Comparison of ENCODE assay signal across 23 cellular contexts in genomic region chr2:120461546-120462537, GRCh38.
"Had no signal": no experiment of that assay in that cellular context is flagged by ENCODE, and none has a peak within 500 bp of the region (broad histone marks: within the 10 kb centered on the region; RNA-seq: fewer than 3 reads in every experiment).

No MANE protein-coding gene starts in this region.

- ATAC-seq: left lobe of liver; mucosa of descending colon; sciatic nerve; stimulated activated naive CD8-positive, alpha-beta T cell treated with anti-CD3 and anti-CD28 coated beads, Interleukin-15, Interleukin-2, amounts not matched to agents 100 U/mL and 50 U/mL, for 24 hours had no signal

- FAIRE-seq: frontal cortex had no signal

- H3K4me1 ChIP-seq: parathyroid adenoma, prostate gland, right atrium auricular region, tibial artery had no signal

- H3K9ac ChIP-seq: parathyroid adenoma had no signal

- H3K9me3 ChIP-seq: mucosa of descending colon, neutrophil, prostate gland, testis had no signal

- H2AFZ ChIP-seq: parathyroid adenoma had no signal

- H3K4me3 ChIP-seq: dorsolateral prefrontal cortex, mucosa of descending colon, prostate gland, right atrium auricular region, smooth muscle cell, testis, tibial artery had no signal

- H3K27ac ChIP-seq: dorsolateral prefrontal cortex, neutrophil, parathyroid adenoma, prostate gland, right atrium auricular region, testis, tibial artery had no signal

- H3K4me2 ChIP-seq: smooth muscle cell had no signal

- H3K27me3 ChIP-seq: right atrium auricular region, testis had no signal

- H3K79me2 ChIP-seq: parathyroid adenoma had no signal

- H3K36me3 ChIP-seq: neutrophil, prostate gland, right atrium auricular region, tibial artery had no signal

- DNase-seq: cortex of kidney; dorsolateral prefrontal cortex; effector CD4-positive, alpha-beta T cell; hypothalamus; immature natural killer cell; islet precursor cell; mesenchymal stem cell; mucosa of descending colon; naive B cell; stimulated activated CD4-positive, alpha-beta T cell treated with anti-CD3 and anti-CD28 coated beads, Interleukin-2, amount 100 ng/mL, for 24 hours; stimulated activated CD4-positive, alpha-beta T cell treated with anti-CD3 and anti-CD28 coated beads, Interleukin-4, amount 100 ng/mL, for 24 hours; stimulated activated naive CD8-positive, alpha-beta T cell treated with anti-CD3 and anti-CD28 coated beads, Interleukin-15, Interleukin-2, amounts not matched to agents 100 U/mL and 50 U/mL, for 24 hours; substantia nigra; testis; tibial artery had no signal
